26 cellular contexts compared by ENCODE assay signal in the genomic region with DNA sequence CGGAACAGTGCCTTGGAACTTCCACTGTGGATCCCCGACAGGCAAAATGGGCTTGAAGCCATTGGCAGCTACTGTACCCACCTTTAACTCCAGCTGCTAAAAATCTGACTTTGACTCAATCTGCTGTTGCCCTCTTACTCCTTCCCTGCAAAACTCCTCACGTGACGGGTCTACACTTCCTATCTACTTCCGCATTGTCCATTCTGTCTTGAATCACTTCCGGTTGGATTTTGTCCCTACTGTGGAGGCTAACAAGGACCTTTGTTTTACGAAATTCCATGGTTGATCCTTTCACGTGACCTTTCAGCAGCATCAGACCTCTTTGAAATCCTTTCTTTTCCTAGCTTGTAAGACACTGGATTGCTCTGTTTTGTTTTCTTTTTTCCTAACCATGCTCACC.
"Had no signal": no experiment of that assay in that cellular context is flagged by ENCODE, and none has a peak within 500 bp of the region (broad histone marks: within the 10 kb centered on the region; RNA-seq: fewer than 3 reads in every experiment).

No MANE protein-coding gene starts in this region.

- ATAC-seq: left colon; left lung; lower lobe of right lung; naive thymus-derived CD8-positive, alpha-beta T cell; sciatic nerve; stimulated activated naive B cell treated with anti-CD40 and anti-IgM and Interleukin-4, amounts not matched to agents 10 μg/mL and 1 μg/mL and 100 μg/mL, for 72 hours; stimulated activated naive CD8-positive, alpha-beta T cell treated with anti-CD3 and anti-CD28 coated beads, Interleukin-15, Interleukin-2, amounts not matched to agents 100 U/mL and 50 U/mL, for 24 hours had no signal

- FAIRE-seq: islet of Langerhans, kidney had no signal

- DNase-seq: hypothalamus; immature natural killer cell; kidney; left colon; left lung; lower lobe of right lung; mammary epithelial cell; mesenchymal stem cell; naive thymus-derived CD8-positive, alpha-beta T cell; nucleus accumbens; stimulated activated CD4-positive, alpha-beta T cell treated with anti-CD3 and anti-CD28 coated beads, Interleukin-12 subunit alpha, Interleukin-12 subunit beta, amount 100 ng/mL, for 4 hours; stimulated activated CD4-positive, alpha-beta T cell treated with anti-CD3 and anti-CD28 coated beads, Interleukin-15, amount 100 ng/mL, for 24 hours; stimulated activated CD4-positive, alpha-beta T cell treated with anti-CD3 and anti-CD28 coated beads, Interleukin-2, amount 100 ng/mL, for 24 hours; stimulated activated CD4-positive, alpha-beta T cell treated with anti-CD3 and anti-CD28 coated beads, Interleukin-4, amount 100 ng/mL, for 1 hour; stimulated activated naive B cell treated with anti-CD40 and anti-IgM and Interleukin-4, amounts not matched to agents 10 μg/mL and 1 μg/mL and 100 μg/mL, for 72 hours; stimulated activated naive CD8-positive, alpha-beta T cell treated with anti-CD3 and anti-CD28 coated beads, Interleukin-15, Interleukin-2, amounts not matched to agents 100 U/mL and 50 U/mL, for 24 hours; stomach; testis; thyroid gland; transverse colon; upper lobe of left lung had no signal

- H3K4me3 ChIP-seq: left lung, lower lobe of right lung, right atrium auricular region, skin epidermis, stomach, testis, thyroid gland, transverse colon, upper lobe of left lung, vagina had no signal

- H3K4me1 ChIP-seq: left lung, lower lobe of right lung, right atrium auricular region, stomach, testis, thyroid gland, transverse colon, upper lobe of left lung, vagina had no signal

- H3K27ac ChIP-seq: left lung, lower lobe of right lung, right atrium auricular region, skin epidermis, stomach, testis, thyroid gland, transverse colon, upper lobe of left lung, vagina had no signal

- H3K36me3 ChIP-seq: left lung, lower lobe of right lung, right atrium auricular region, stomach, thyroid gland, transverse colon, upper lobe of left lung, vagina had no signal

- H3K9me3 ChIP-seq: testis, thyroid gland, vagina had no signal

- H3K27me3 ChIP-seq: right atrium auricular region, testis, thyroid gland, transverse colon, upper lobe of left lung, vagina had no signal
